8 cellular contexts compared by ENCODE assay signal in genomic region chr3:131381445-131382291, GRCh38. TPM values are rescaled to one million over a fixed set of nuclear protein-coding genes. Genes with fewer than 3 reads are reported as not detected.
DNase-seq lines count a peak whose midpoint lies in the region; ATAC-seq and TF ChIP-seq lines count a peak whose summit lies in the region.

NUDT16 (plus strand) TSS chr3:131381774; CDS start chr3:131381805, 31 bp downstream.

- ATAC-seq in GM19035 (IDR thresholded peaks at IDR 0.05; ENCODE audit: unreplicated experiment) (peak; percentile 98), HG03342 (IDR thresholded peaks at IDR 0.05; ENCODE audit: unreplicated experiment) (peak; percentile 99)

- TF ChIP-seq CTCF in AG10803 (conservative IDR thresholded peaks at IDR 0.05; ENCODE audit: low read length) (no peak), kidney epithelial cell (IDR thresholded peaks at IDR 0.05; ENCODE audit: insufficient read depth, low read length, poor library complexity, severe bottlenecking) (no peak)

- H3K36me3 ChIP-seq in kidney epithelial cell (ENCODE audit: control insufficient read depth, insufficient read depth, low read length): no peaks in the 10 kb centered on the region

- peak within 1 kb of the TSS; percentile 69 for H3K27ac ChIP-seq in cingulate gyrus (ENCODE audit: low read depth, low read length)

- no peaks in the 10 kb centered on the region for H3K27me3 ChIP-seq in kidney epithelial cell (ENCODE audit: control insufficient read depth, insufficient read depth, low read length)

- peak within 1 kb of the TSS; percentile 85 for H3K4me3 ChIP-seq in AG10803 (ENCODE audit: low read length)
- H3K4me3 ChIP-seq in kidney epithelial cell (ENCODE audit: low read depth, low read length): peak within 1 kb of the TSS; percentile 94

- DNase-seq in AG10803 (ENCODE audit: low read depth) (peak; percentile 99), NCI-H510A treated with DMSO at 0.1 percent for 48 hours (lab: John Stamatoyannopoulos, UW) (peak; percentile 94), kidney epithelial cell (ENCODE audit: low read depth) (peak; percentile 97)
- peak; percentile 93 to 95 for DNase-seq in activated CD4-positive, alpha-beta T cell treated with anti-CD3 and anti-CD28 coated beads for 4 hours
- DNase-seq in stimulated activated CD4-positive, alpha-beta T cell treated with anti-CD3 and anti-CD28 coated beads, Interleukin-15, amount 100 ng/mL, for 24 hours: peak; percentile 99

RNA-seq across cellular contexts. Expression of gene NUDT16, which starts in this region (rescaled TPM):
- total RNA-seq in kidney epithelial cell: 13.1 and 14.0 TPM in 2 replicates

Comparison
In these comparisons a context has a peak if more than half of its experiments do, and no peak if none do; other contexts are left out.
1. Peak in every context shown above with its lines: DNase-seq, ATAC-seq, H3K4me3 ChIP-seq and H3K27ac ChIP-seq.